ENCODE assay signal across 8 cellular contexts in genomic region chr17:49494937-49495841, GRCh38. TPM values are rescaled to one million over a fixed set of nuclear protein-coding genes. Genes with fewer than 3 reads are reported as not detected.
DNase-seq lines count a peak whose midpoint lies in the region; ATAC-seq and TF ChIP-seq lines count a peak whose summit lies in the region.

A gene with protein sequence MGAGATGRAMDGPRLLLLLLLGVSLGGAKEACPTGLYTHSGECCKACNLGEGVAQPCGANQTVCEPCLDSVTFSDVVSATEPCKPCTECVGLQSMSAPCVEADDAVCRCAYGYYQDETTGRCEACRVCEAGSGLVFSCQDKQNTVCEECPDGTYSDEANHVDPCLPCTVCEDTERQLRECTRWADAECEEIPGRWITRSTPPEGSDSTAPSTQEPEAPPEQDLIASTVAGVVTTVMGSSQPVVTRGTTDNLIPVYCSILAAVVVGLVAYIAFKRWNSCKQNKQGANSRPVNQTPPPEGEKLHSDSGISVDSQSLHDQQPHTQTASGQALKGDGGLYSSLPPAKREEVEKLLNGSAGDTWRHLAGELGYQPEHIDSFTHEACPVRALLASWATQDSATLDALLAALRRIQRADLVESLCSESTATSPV (plus strand): TSS chr17:49495293. CDS start chr17:49495418, 125 bp downstream.

- H3K9ac ChIP-seq in GM23248 = no peak within 1 kb of the TSS

- peaks cover 21 to 23% of the 10 kb centered on the region in 2 donors for H3K27me3 Mint-ChIP-seq in CD4-positive, alpha-beta memory T cell
- H3K27me3 Mint-ChIP-seq in activated T-cell treated with anti-CD3 and anti-CD28 coated beads, Interleukin-2, amount 50 U/mL, for 4 hours (ENCODE audit: low read depth) = peaks cover 38% of the 10 kb centered on the region
- peaks cover 75% of the 10 kb centered on the region for H3K27me3 Mint-ChIP-seq in nephron progenitor cell (ENCODE audit: low read depth, poor library complexity)

- DNase-seq in CD4-positive, alpha-beta memory T cell = peak; percentile 43 to 56 (median 50)
- DNase-seq in GM23248 = peak; percentile 60
- peak; percentile 43 for DNase-seq in NCI-H774 (lab: John Stamatoyannopoulos, UW)
- peak; percentile 41 for DNase-seq in activated T-cell treated with anti-CD3 and anti-CD28 coated beads, Interleukin-2, amount 50 U/mL, for 4 hours
- DNase-seq in fibroblast of villous mesenchyme (ENCODE audit: low read depth) = peak; percentile 14
- DNase-seq in nephron progenitor cell = peak; percentile 72
- no peak for DNase-seq in tibial artery

- H3K36me3 ChIP-seq in CD4-positive, alpha-beta memory T cell (ENCODE audit: insufficient read depth, low read length) = no peaks in the 10 kb centered on the region
- H3K36me3 ChIP-seq in GM23248 (ENCODE audit: low read depth) (no peaks in the 10 kb centered on the region), tibial artery (no peaks in the 10 kb centered on the region)

- peaks cover 22% of the 10 kb centered on the region for H3K27me3 ChIP-seq in CD4-positive, alpha-beta memory T cell (ENCODE audit: insufficient read depth, low read length)
- peaks cover 56% of the 10 kb centered on the region for H3K27me3 ChIP-seq in GM23248 (replicated peaks; ENCODE audit: insufficient read depth)
- peaks cover 0 to 8% of the 10 kb centered on the region in 2 donors for H3K27me3 ChIP-seq in tibial artery

- H3K4me3 Mint-ChIP-seq in CD4-positive, alpha-beta memory T cell = peak within 1 kb of the TSS; percentile 75 to 87 (median 82)
- peak within 1 kb of the TSS; percentile 77 for H3K4me3 Mint-ChIP-seq in activated T-cell treated with anti-CD3 and anti-CD28 coated beads, Interleukin-2, amount 50 U/mL, for 4 hours
- H3K4me3 Mint-ChIP-seq in nephron progenitor cell = peak within 1 kb of the TSS; percentile 83

- peak within 1 kb of the TSS; percentile 76 for H3K4me2 ChIP-seq in GM23248 (ENCODE audit: unreplicated experiment)

- H3F3A ChIP-seq in GM23248 (ENCODE audit: insufficient read depth) = no peaks in the 10 kb centered on the region

- H3K4me3 ChIP-seq in CD4-positive, alpha-beta memory T cell (ENCODE audit: low read length in 2 of 2) = peak within 1 kb of the TSS; percentile 42 to 76
- H3K4me3 ChIP-seq in GM23248 (peak within 1 kb of the TSS; percentile 62), fibroblast of villous mesenchyme (ENCODE audit: low read depth, low read length) (peak within 1 kb of the TSS; percentile 38), tibial artery (peak within 1 kb of the TSS; percentile 49 to 63)

- peaks cover 11 to 41% (median 16%) of the 10 kb centered on the region in 4 donors for H3K4me1 Mint-ChIP-seq in CD4-positive, alpha-beta memory T cell
- peaks cover 17% of the 10 kb centered on the region for H3K4me1 Mint-ChIP-seq in activated T-cell treated with anti-CD3 and anti-CD28 coated beads, Interleukin-2, amount 50 U/mL, for 4 hours (ENCODE audit: low read depth)
- H3K4me1 Mint-ChIP-seq in nephron progenitor cell = peaks cover 42% of the 10 kb centered on the region

- peak; percentile 62 to 67 for ATAC-seq in activated T-cell treated with anti-CD3 and anti-CD28 coated beads, Interleukin-2, amount 50 U/mL, for 4 hours
- no peak for ATAC-seq in GM18909 (IDR thresholded peaks at IDR 0.05; ENCODE audit: poor library complexity, unreplicated experiment)

- POLR2A ChIA-PET in CD4-positive, alpha-beta memory T cell (lab: Charles Lee; ENCODE audit: partially characterized antibody) = interaction anchor here (1.2 kb wide), 1 partner anchor 61 kb away, joined by 4 read pairs; no protein-coding TSS in a partner anchor

- CTCF ChIA-PET in CD4-positive, alpha-beta memory T cell (lab: Charles Lee; ENCODE audit: partially characterized antibody) = interaction anchor here (0.5 to 4.2 kb wide), 5 partner anchors 9 to 591 kb away, joined by 3 to 34 read pairs (median 4); no protein-coding TSS in a partner anchor

- intact Hi-C loops in CD4-positive, alpha-beta memory T cell (cut with micrococcal nuclease) = no loop called here
- intact Hi-C loops in tibial artery (cut with DNase I; ENCODE audit: low total_unique reads) = loop anchor here (5.0 kb wide), 1 partner anchor 62 kb away; no protein-coding TSS in a partner anchor

- H3K79me2 ChIP-seq in GM23248 (ENCODE audit: insufficient read depth) = no peaks in the 10 kb centered on the region

- no peaks in the 10 kb centered on the region for H3K9me3 ChIP-seq in CD4-positive, alpha-beta memory T cell (ENCODE audit: control insufficient read depth in 1 of 2, low read length in 2 of 2)
- H3K9me3 ChIP-seq in GM23248 (ENCODE audit: low read depth) = no peaks in the 10 kb centered on the region
- no peaks in the 10 kb centered on the region for H3K9me3 ChIP-seq in tibial artery

- no peak within 1 kb of the TSS for H2AFZ ChIP-seq in GM23248

- peaks cover 0 to 4% (median 0%) of the 10 kb centered on the region in 8 donors for H3K9me3 Mint-ChIP-seq in CD4-positive, alpha-beta memory T cell
- H3K9me3 Mint-ChIP-seq in activated T-cell treated with anti-CD3 and anti-CD28 coated beads, Interleukin-2, amount 50 U/mL, for 4 hours = no peaks in the 10 kb centered on the region
- H3K9me3 Mint-ChIP-seq in nephron progenitor cell = no peaks in the 10 kb centered on the region

- H3K4me1 ChIP-seq in CD4-positive, alpha-beta memory T cell (ENCODE audit: insufficient read depth, low read length) = peaks cover 34% of the 10 kb centered on the region
- H3K4me1 ChIP-seq in GM23248 (ENCODE audit: insufficient read depth) (0 out of 2 replicates have a peak, but pooled peaks cover 4% of the 10 kb centered on the region), tibial artery (peaks cover 0 to 39% (median 34%) of the 10 kb centered on the region in 4 donors)

- TF ChIP-seq CTCF in fibroblast of villous mesenchyme (IDR thresholded peaks at IDR 0.05; ENCODE audit: insufficient read depth, low read depth, low read length) (no peak), nephron progenitor cell (IDR thresholded peaks at IDR 0.05) (no peak), tibial artery (IDR thresholded peaks at IDR 0.05) (no peak)

- H4K20me1 ChIP-seq in GM23248 (ENCODE audit: insufficient read depth) = no peaks in the 10 kb centered on the region

- no peak within 1 kb of the TSS for H3K27ac ChIP-seq in CD4-positive, alpha-beta memory T cell (ENCODE audit: low read depth, low read length)
- H3K27ac ChIP-seq in GM23248 (no peak within 1 kb of the TSS), tibial artery (peak within 1 kb of the TSS; percentile 40 to 47)

- no peaks in the 10 kb centered on the region for H3K36me3 Mint-ChIP-seq in CD4-positive, alpha-beta memory T cell
- H3K36me3 Mint-ChIP-seq in activated T-cell treated with anti-CD3 and anti-CD28 coated beads, Interleukin-2, amount 50 U/mL, for 4 hours (ENCODE audit: insufficient read depth) = no peaks in the 10 kb centered on the region
- no peaks in the 10 kb centered on the region for H3K36me3 Mint-ChIP-seq in nephron progenitor cell (ENCODE audit: low read depth)

- in situ Hi-C loops in GM23248 (cut with MboI) = no loop called here

- WGBS in GM23248 (ENCODE audit: low coverage in 1 of 2, low lambda C conversion rate in 2 of 2, missing lambda C conversion rate in 2 of 2), 2 experiments = 0 to 2% methylated on average over 15 to 76 of the region's 81 CpGs

- no peaks in the 10 kb centered on the region for H3K9me2 ChIP-seq in GM23248 (ENCODE audit: insufficient read depth)

- H3K27ac Mint-ChIP-seq in CD4-positive, alpha-beta memory T cell = peak within 1 kb of the TSS in 4 of 7 donors; percentile 25 to 54 (median 51)
- no peak within 1 kb of the TSS for H3K27ac Mint-ChIP-seq in nephron progenitor cell

RNA-seq across cellular contexts. Expression of the gene that starts here (rescaled TPM):
- under 1 TPM in 1 of 2 experiments, not detected in 1; 0.47 TPM for total RNA-seq in CD4-positive, alpha-beta memory T cell
- not detected for polyA plus RNA-seq in CD4-positive, alpha-beta memory T cell
- total RNA-seq in GM23248 (2014; rRNA removed; shearing (Covaris generic)) = 0.25 and 0.43 TPM in 2 replicates
- polyA plus RNA-seq in GM23248 (2016; fragmentation: Nextera tagmentation; extraction: Ambion mirVana) = 0.60 and 0.81 TPM in 2 replicates
- total RNA-seq in activated T-cell treated with anti-CD3 and anti-CD28 coated beads, Interleukin-2, amount 50 U/mL, for 4 hours = under 1 TPM; 0.05 to 0.49 (median 0.05) TPM
- total RNA-seq in fibroblast of villous mesenchyme = under 0.01 TPM in 2 replicates

Comparison
In these comparisons a context has a peak if more than half of its experiments do, and no peak if none do; other contexts are left out.
1. Peak in DNase-seq and H3K4me3 ChIP-seq in CD4-positive, alpha-beta memory T cell; RNA of the gene not detected or under 1 TPM.
2. Peak in DNase-seq, H3K4me3 ChIP-seq and H3K4me2 ChIP-seq in GM23248; RNA of the gene not detected or under 1 TPM.
3. Peak in DNase-seq and ATAC-seq in activated T-cell treated with anti-CD3 and anti-CD28 coated beads, Interleukin-2, amount 50 U/mL, for 4 hours; RNA of the gene not detected or under 1 TPM.
4. Peak in DNase-seq and H3K4me3 ChIP-seq in fibroblast of villous mesenchyme; RNA of the gene not detected or under 1 TPM.
5. DNase-seq: peak in NCI-H774 (single experiment) and nephron progenitor cell (single experiment); none in tibial artery (0 of 2).
6. H3K27ac ChIP-seq: peak in tibial artery (2 of 2); none in CD4-positive, alpha-beta memory T cell (single experiment) and GM23248 (single experiment).
7. Peak in every context shown above with its lines, with median percentiles within 50 percentile points of each other: H3K4me3 ChIP-seq and H3K4me3 Mint-ChIP-seq.